In genomic region chr7:75989726-75990388, GRCh38 we compare ENCODE assay signal across 1 cellular context.
TF ChIP-seq lines count a peak whose summit lies in the region.

No MANE protein-coding gene starts in this region.

TF ChIP-seq in HEK293T, 16 proteins besides CTCF, POLR2A, EP300 and RAD21 (continued from another document):
- TF ChIP-seq LEF1 (IDR thresholded peaks at IDR 0.05; ENCODE audit: borderline replicate concordance) (no peak), BHLHE40 (IDR thresholded peaks at IDR 0.05; ENCODE audit: borderline replicate concordance) (no peak), ZNF384 (IDR thresholded peaks at IDR 0.05) (no peak), FOXK2 (IDR thresholded peaks at IDR 0.05) (no peak), ARNT (IDR thresholded peaks at IDR 0.05) (no peak), CTBP1 (IDR thresholded peaks at IDR 0.05; ENCODE audit: borderline replicate concordance) (no peak), ELF4 (IDR thresholded peaks at IDR 0.05) (no peak), L3MBTL2 (conservative IDR thresholded peaks at IDR 0.05) (no peak)
